7 cellular contexts compared by ENCODE assay signal in the genomic region with DNA sequence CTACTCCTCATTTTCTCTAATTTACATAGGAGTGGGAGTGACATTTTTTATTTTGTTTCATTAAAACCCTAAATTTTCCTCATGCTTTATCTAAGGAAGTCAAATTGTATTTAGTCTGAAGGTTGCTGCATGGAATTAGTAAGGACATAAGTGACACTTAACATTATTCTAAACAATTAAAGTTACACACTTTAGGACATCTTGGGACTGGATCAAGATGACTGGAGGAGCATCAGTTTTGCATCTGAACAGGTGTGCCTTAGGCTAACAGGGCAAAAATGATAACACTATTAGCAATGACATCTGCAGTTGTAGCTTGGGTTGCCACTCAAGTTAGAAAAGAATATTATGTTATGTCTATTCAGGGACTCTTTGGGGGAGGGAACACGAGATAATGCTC.
"Had no signal": no experiment of that assay in that cellular context is flagged by ENCODE, and none has a peak within 500 bp of the region (broad histone marks: within the 10 kb centered on the region; RNA-seq: fewer than 3 reads in every experiment).

No MANE protein-coding gene starts in this region.

- FAIRE-seq: HepG2, HTR-8/SVneo, K562 had no signal

- DNase-seq: IMR-90, KBM-7, KG1 had no signal

- H3K27ac ChIP-seq: HL-60 had no signal

- ATAC-seq: HepG2, K562 had no signal

- H3K4me3 ChIP-seq: K562 had no signal
